ENCODE assay signal across 34 cellular contexts in genomic region chr18:79906706-79907105, GRCh38.
"Had no signal": no experiment of that assay in that cellular context is flagged by ENCODE, and none has a peak within 500 bp of the region (broad histone marks: within the 10 kb centered on the region; RNA-seq: fewer than 3 reads in every experiment).

No MANE protein-coding gene starts in this region.

- H3K27ac ChIP-seq: ascending aorta, cardiac muscle cell, VCaP had no signal

- H3K27ac Mint-ChIP-seq: activated B cell treated with CpG ODN at 0.5 μM for 24 hours; activated naive CD4-positive, alpha-beta T cell treated with anti-CD3 and anti-CD28 coated beads, Interleukin-2, amount 10 ng/mL, durations not matched to agents 7 days and 5 days; activated naive CD4-positive, alpha-beta T cell treated with anti-CD3 and anti-CD28 coated beads, Interleukin-2, amount 50 U/mL, for 24 hours; activated naive CD8-positive, alpha-beta T cell; activated naive CD8-positive, alpha-beta T cell treated with anti-CD3 and anti-CD28 coated beads, Interleukin-2, amount 10 ng/mL, durations not matched to agents 7 days and 5 days had no signal

- ATAC-seq: activated CD8-positive, alpha-beta T cell treated with anti-CD3 and anti-CD28 coated beads for 36 hours; activated naive CD8-positive, alpha-beta T cell treated with anti-CD3 and anti-CD28 coated beads, Interleukin-2, amount 50 U/mL, for 24 hours; activated T-helper 17 cell treated with anti-CD3 and anti-CD28 coated beads, Interleukin-2, amount 50 U/mL, for 72 hours had no signal

- H3K4me3 Mint-ChIP-seq: activated B cell treated with CpG ODN at 0.5 μM for 24 hours; activated CD4-positive, alpha-beta memory T cell treated with anti-CD3 and anti-CD28 coated beads for 36 hours; activated CD8-positive, alpha-beta T cell treated with anti-CD3 and anti-CD28 coated beads for 36 hours; activated naive CD4-positive, alpha-beta T cell treated with anti-CD3 and anti-CD28 coated beads, Interleukin-2, amount 10 ng/mL, durations not matched to agents 7 days and 5 days; activated naive CD4-positive, alpha-beta T cell treated with anti-CD3 and anti-CD28 coated beads, Interleukin-2, amount 50 U/mL, for 24 hours; activated naive CD8-positive, alpha-beta T cell; activated naive CD8-positive, alpha-beta T cell treated with anti-CD3 and anti-CD28 coated beads, Interleukin-2, amount 10 ng/mL, durations not matched to agents 7 days and 5 days; activated naive CD8-positive, alpha-beta T cell treated with anti-CD3 and anti-CD28 coated beads, Interleukin-2, amount 50 U/mL, for 24 hours; activated T-helper 1 cell treated with anti-CD3 and anti-CD28 coated beads, Interleukin-12 subunit alpha, Interleukin-12 subunit beta, Interleukin-2, Interleukin-4 antibody, amounts not matched to agents 30 ng/mL and 10 ng/mL and 1 ng/mL, durations not matched to agents 14 hours and 24 hours and 36 hours; activated T-helper 17 cell treated with anti-CD3 and anti-CD28 coated beads, Interleukin-2, amount 50 U/mL, for 72 hours; brain; central memory CD8-positive, alpha-beta T cell had no signal

- H3K4me3 ChIP-seq: ascending aorta, cardiac muscle cell had no signal

- H3K4me1 Mint-ChIP-seq: activated B cell treated with CpG ODN at 0.5 μM for 24 hours had no signal

- H3K9me3 Mint-ChIP-seq: activated B cell treated with CpG ODN at 0.5 μM for 24 hours; activated CD4-positive, alpha-beta memory T cell treated with anti-CD3 and anti-CD28 coated beads for 36 hours; activated CD8-positive, alpha-beta T cell treated with anti-CD3 and anti-CD28 coated beads for 36 hours; activated naive CD4-positive, alpha-beta T cell treated with anti-CD3 and anti-CD28 coated beads, Interleukin-2, amount 50 U/mL, for 24 hours; activated naive CD8-positive, alpha-beta T cell treated with anti-CD3 and anti-CD28 coated beads, Interleukin-2, amount 50 U/mL, for 24 hours; activated T-helper 17 cell treated with anti-CD3 and anti-CD28 coated beads, Interleukin-2, amount 50 U/mL, for 72 hours; central memory CD8-positive, alpha-beta T cell had no signal

- FAIRE-seq: bronchial epithelial cell, TTC549 had no signal

- H3K9me3 ChIP-seq: ascending aorta had no signal

- H3K27me3 ChIP-seq: ascending aorta, cardiac muscle cell had no signal

- H3K4me1 ChIP-seq: ascending aorta had no signal

- DNase-seq: activated B cell treated with CpG ODN at 0.5 μM for 24 hours; activated CD4-positive, alpha-beta memory T cell treated with anti-CD3 and anti-CD28 coated beads for 36 hours; activated CD4-positive, alpha-beta T cell treated with anti-CD3 and anti-CD28 coated beads for 4 hours; activated CD4-positive, alpha-beta T cell treated with anti-CD3 and anti-CD28 coated beads, Interleukin-2, amount 10 ng/mL, durations not matched to agents 24 days and 14 days; activated CD4-positive, alpha-beta T cell treated with anti-CD3 and anti-CD28 coated beads, Interleukin-2, amount 50 U/mL, for 1 hour; activated CD4-positive, alpha-beta T cell treated with anti-CD3 and anti-CD28 coated beads, Interleukin-2, amount 50 U/mL, for 4 hours; activated CD4-positive, CD25-positive, alpha-beta regulatory T cell treated with anti-CD3 and anti-CD28 coated beads, Interleukin-2, amount 50 U/mL, for 72 hours; activated CD8-positive, alpha-beta memory T cell treated with anti-CD3 and anti-CD28 coated beads, Interleukin-2, amount 50 U/mL, for 4 hours; activated CD8-positive, alpha-beta T cell treated with anti-CD3 and anti-CD28 coated beads for 36 hours; activated gamma-delta T cell treated with Interleukin-2 at 50 U/mL for 16 hours; activated naive CD4-positive, alpha-beta T cell; activated naive CD4-positive, alpha-beta T cell treated with anti-CD3 and anti-CD28 coated beads, Interleukin-2, amount 10 ng/mL, durations not matched to agents 7 days and 5 days; activated naive CD8-positive, alpha-beta T cell treated with anti-CD3 and anti-CD28 coated beads, Interleukin-2, amount 10 ng/mL, durations not matched to agents 7 days and 5 days; activated naive CD8-positive, alpha-beta T cell treated with anti-CD3 and anti-CD28 coated beads, Interleukin-2, amount 50 U/mL, for 24 hours; activated T-cell treated with anti-CD3 and anti-CD28 coated beads for 4 hours; activated T-cell treated with anti-CD3 and anti-CD28 coated beads, Interleukin-2, amount 50 U/mL, for 1 hour; activated T-cell treated with anti-CD3 and anti-CD28 coated beads, Interleukin-2, amount 50 U/mL, for 48 hours; amygdala; anterior cingulate cortex; caudate nucleus; cerebellar nuclear complex; SW 1271; T-helper 9 cell had no signal

- H3K27me3 Mint-ChIP-seq: activated B cell treated with CpG ODN at 0.5 μM for 24 hours; activated CD4-positive, alpha-beta memory T cell treated with anti-CD3 and anti-CD28 coated beads for 36 hours; activated CD4-positive, alpha-beta T cell treated with anti-CD3 and anti-CD28 coated beads, Interleukin-2, amount 10 ng/mL, durations not matched to agents 24 days and 14 days; activated CD8-positive, alpha-beta T cell treated with anti-CD3 and anti-CD28 coated beads for 36 hours; activated naive CD4-positive, alpha-beta T cell treated with anti-CD3 and anti-CD28 coated beads, Interleukin-2, amount 10 ng/mL, durations not matched to agents 7 days and 5 days; activated naive CD4-positive, alpha-beta T cell treated with anti-CD3 and anti-CD28 coated beads, Interleukin-2, amount 50 U/mL, for 24 hours; activated naive CD8-positive, alpha-beta T cell; activated naive CD8-positive, alpha-beta T cell treated with anti-CD3 and anti-CD28 coated beads, Interleukin-2, amount 10 ng/mL, durations not matched to agents 7 days and 5 days; activated naive CD8-positive, alpha-beta T cell treated with anti-CD3 and anti-CD28 coated beads, Interleukin-2, amount 50 U/mL, for 24 hours; activated T-helper 17 cell treated with anti-CD3 and anti-CD28 coated beads, Interleukin-2, amount 50 U/mL, for 72 hours; central memory CD8-positive, alpha-beta T cell had no signal
